ENCODE assay signal across 22 cellular contexts in the genomic region with DNA sequence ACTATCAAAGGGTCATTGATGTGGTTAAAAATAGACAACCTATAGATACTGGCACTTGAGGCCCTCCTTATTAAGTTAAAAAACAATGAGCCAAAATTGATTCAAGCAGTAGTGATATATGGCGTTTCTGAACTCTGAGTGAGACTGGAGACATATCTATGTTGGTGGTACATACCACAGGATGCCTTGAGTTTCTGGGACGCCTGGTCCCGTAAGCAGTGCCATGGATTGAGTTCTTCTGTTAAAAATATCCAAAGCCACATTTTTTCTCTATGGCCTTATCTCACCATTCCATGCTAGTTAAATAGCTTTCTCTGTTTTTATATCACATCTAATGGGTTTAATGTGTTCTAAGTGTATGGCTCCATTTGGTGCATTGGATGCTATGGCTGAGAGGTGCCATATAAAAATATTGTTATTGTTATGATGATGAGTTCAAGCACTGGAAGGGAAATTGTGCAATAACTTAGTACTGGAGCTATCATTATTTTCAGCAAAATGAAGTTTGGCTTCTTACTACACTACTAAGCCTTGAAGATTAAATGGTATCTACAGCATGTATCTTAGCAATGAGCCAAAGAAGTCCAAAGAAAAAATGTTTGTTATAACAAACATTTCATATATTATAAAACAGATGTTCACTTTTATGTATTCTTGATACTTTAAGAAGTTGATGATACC.
"Had no signal": no experiment of that assay in that cellular context is flagged by ENCODE, and none has a peak within 500 bp of the region (broad histone marks: within the 10 kb centered on the region; RNA-seq: fewer than 3 reads in every experiment).

No MANE protein-coding gene starts in this region.

- H3K36me3 ChIP-seq: esophagus squamous epithelium, heart left ventricle, left ventricle myocardium inferior, lower lobe of right lung, neural progenitor cell, ovary, right atrium auricular region, sigmoid colon had no signal

- H3K4me1 Mint-ChIP-seq: neural progenitor cell had no signal

- H3K27ac Mint-ChIP-seq: dendritic cell treated with granulocyte-macrophage colony-stimulating factor and Interleukin-4, amounts not matched to agents 40 ng/mL and 50 ng/mL, for 4 days; effector memory CD8-positive, alpha-beta T cell; natural killer cell treated with Interleukin-12 subunit alpha and Interleukin-12 subunit beta and Interleukin-15 and Interleukin-18, amount 100 ng/mL, for 72 hours; neural progenitor cell had no signal

- H3K27ac ChIP-seq: esophagus squamous epithelium, foreskin keratinocyte, heart left ventricle, left ventricle myocardium inferior, lower lobe of right lung, neural progenitor cell, ovary, right atrium auricular region, sigmoid colon had no signal

- H3K27me3 Mint-ChIP-seq: dendritic cell treated with granulocyte-macrophage colony-stimulating factor and Interleukin-4, amounts not matched to agents 40 ng/mL and 50 ng/mL, for 4 days; effector memory CD8-positive, alpha-beta T cell; natural killer cell treated with Interleukin-12 subunit alpha and Interleukin-12 subunit beta and Interleukin-15 and Interleukin-18, amount 100 ng/mL, for 72 hours had no signal

- DNase-seq: cerebellar nuclear complex; effector memory CD8-positive, alpha-beta T cell; esophagus squamous epithelium; foreskin keratinocyte; heart left ventricle; hippocampal formation; islet precursor cell; left ventricle myocardium inferior; lower lobe of right lung; mesenchymal stem cell; midbrain; nucleus accumbens; ovary; sigmoid colon; small intestine; stimulated activated CD4-positive, alpha-beta T cell treated with anti-CD3 and anti-CD28 coated beads, Interleukin-12 subunit alpha, Interleukin-12 subunit beta, amount 100 ng/mL, for 4 hours; stimulated activated naive CD4-positive, alpha-beta T cell had no signal

- ATAC-seq: effector memory CD8-positive, alpha-beta T cell; foreskin keratinocyte; heart left ventricle; lower lobe of right lung; natural killer cell treated with Interleukin-12 subunit alpha and Interleukin-12 subunit beta and Interleukin-15 and Interleukin-18, amount 100 ng/mL, for 72 hours had no signal

- H3K36me3 Mint-ChIP-seq: natural killer cell treated with Interleukin-12 subunit alpha and Interleukin-12 subunit beta and Interleukin-15 and Interleukin-18, amount 100 ng/mL, for 72 hours; neural progenitor cell had no signal

- H3K9me3 ChIP-seq: esophagus squamous epithelium, left ventricle myocardium inferior, lower lobe of right lung, ovary, right atrium auricular region, sigmoid colon had no signal

- H2AFZ ChIP-seq: neural progenitor cell had no signal

- FAIRE-seq: colon, small intestine had no signal

- H3K4me3 ChIP-seq: esophagus squamous epithelium, heart left ventricle, left ventricle myocardium inferior, lower lobe of right lung, neural progenitor cell, ovary, right atrium auricular region, sigmoid colon had no signal

- H3K4me2 ChIP-seq: neural progenitor cell had no signal

- H3K9ac ChIP-seq: neural progenitor cell had no signal

- H3K4me3 Mint-ChIP-seq: dendritic cell treated with granulocyte-macrophage colony-stimulating factor and Interleukin-4, amounts not matched to agents 40 ng/mL and 50 ng/mL, for 4 days; effector memory CD8-positive, alpha-beta T cell; natural killer cell treated with Interleukin-12 subunit alpha and Interleukin-12 subunit beta and Interleukin-15 and Interleukin-18, amount 100 ng/mL, for 72 hours; neural progenitor cell had no signal

- H3K4me1 ChIP-seq: heart left ventricle, left ventricle myocardium inferior, lower lobe of right lung, neural progenitor cell, right atrium auricular region, sigmoid colon had no signal

- H3K27me3 ChIP-seq: esophagus squamous epithelium, foreskin keratinocyte, heart left ventricle, neural progenitor cell, ovary, right atrium auricular region, sigmoid colon had no signal
